Comparison of ENCODE assay signal across 15 cellular contexts in genomic region chr3:8595252-8595934, GRCh38. TPM values are rescaled to one million over a fixed set of nuclear protein-coding genes. Genes with fewer than 3 reads are reported as not detected.
"Had no signal": no experiment of that assay in that cellular context is flagged by ENCODE, and none has a peak within 500 bp of the region (broad histone marks: within the 10 kb centered on the region; RNA-seq: fewer than 3 reads in every experiment).

No MANE protein-coding gene starts in this region.

- H3K27me3 ChIP-seq: breast epithelium, foreskin keratinocyte, heart right ventricle had no signal

- H3K27ac ChIP-seq: breast epithelium, foreskin keratinocyte, heart right ventricle had no signal

- ATAC-seq: activated CD4-positive, CD25-positive, alpha-beta regulatory T cell treated with anti-CD3 and anti-CD28 coated beads, Interleukin-2, amount 50 U/mL, for 24 hours; foreskin keratinocyte; naive thymus-derived CD8-positive, alpha-beta T cell had no signal

- H3K36me3 ChIP-seq: breast epithelium, heart right ventricle had no signal

- H3K4me3 ChIP-seq: breast epithelium, heart right ventricle had no signal

- H3K4me1 ChIP-seq: breast epithelium had no signal

- H3K9me3 ChIP-seq: breast epithelium, heart right ventricle had no signal

- FAIRE-seq: keratinocyte, small intestine had no signal

- DNase-seq: activated CD4-positive, alpha-beta T cell treated with anti-CD3 and anti-CD28 coated beads, Interleukin-2, amount 50 U/mL, for 4 hours; activated gamma-delta T cell; activated naive CD8-positive, alpha-beta T cell treated with anti-CD3 and anti-CD28 coated beads for 36 hours; activated T-cell treated with anti-CD3 and anti-CD28 coated beads, Interleukin-2, amount 50 U/mL, for 48 hours; aorta; foreskin keratinocyte; heart right ventricle; naive thymus-derived CD8-positive, alpha-beta T cell; small intestine; substantia nigra; trophoblast cell had no signal

RNA-seq across cellular contexts. Expression of gene SSUH2, which starts 49.2 kb away (rescaled TPM):
- total RNA-seq: naive thymus-derived CD8-positive, alpha-beta T cell; renal cortical epithelial cell had no signal
- polyA plus RNA-seq: naive thymus-derived CD8-positive, alpha-beta T cell had no signal
